In genomic region chr4:163091685-163092034, GRCh38 we compare ENCODE assay signal across 22 cellular contexts.
"Had no signal": no experiment of that assay in that cellular context is flagged by ENCODE, and none has a peak within 500 bp of the region (broad histone marks: within the 10 kb centered on the region; RNA-seq: fewer than 3 reads in every experiment).

No MANE protein-coding gene starts in this region.

- H3K36me3 ChIP-seq: left ventricle myocardium inferior, ovary, suprapubic skin, thoracic aorta, tibial artery, upper lobe of right lung had no signal

- DNase-seq: islet precursor cell; left ventricle myocardium inferior; midbrain; mucosa of descending colon; naive thymus-derived CD4-positive, alpha-beta T cell; ovary; retina; right cardiac atrium; stimulated activated CD4-positive, alpha-beta T cell treated with anti-CD3 and anti-CD28 coated beads, Interleukin-12 subunit alpha, Interleukin-12 subunit beta, amount 100 ng/mL, for 4 hours; stimulated activated CD4-positive, alpha-beta T cell treated with anti-CD3 and anti-CD28 coated beads, Interleukin-15, amount 100 ng/mL, for 24 hours; stimulated activated CD4-positive, alpha-beta T cell treated with anti-CD3 and anti-CD28 coated beads, Interleukin-2, amount 100 ng/mL, for 24 hours; stimulated activated CD4-positive, alpha-beta T cell treated with anti-CD3 and anti-CD28 coated beads, Interleukin-4, amount 100 ng/mL, for 1 hour; stimulated activated naive CD4-positive, alpha-beta T cell; tibial artery; trophoblast cell; upper lobe of right lung had no signal

- ATAC-seq: mucosa of descending colon; naive thymus-derived CD4-positive, alpha-beta T cell; natural killer cell treated with Interleukin-12 subunit alpha and Interleukin-12 subunit beta and Interleukin-15 and Interleukin-18, amount 100 ng/mL, for 72 hours; right cardiac atrium; sciatic nerve; upper lobe of right lung had no signal

- H3K9me3 ChIP-seq: mucosa of descending colon, ovary, suprapubic skin, thoracic aorta, tibial artery, upper lobe of right lung had no signal

- H3K27me3 ChIP-seq: ovary, suprapubic skin, tibial artery, upper lobe of right lung had no signal

- H3K4me1 ChIP-seq: left ventricle myocardium inferior, suprapubic skin, upper lobe of right lung had no signal

- H3K27ac ChIP-seq: left ventricle myocardium inferior, ovary, skin epidermis, suprapubic skin, thoracic aorta, tibial artery, upper lobe of right lung had no signal

- H3K4me3 ChIP-seq: left ventricle myocardium inferior, lung, mucosa of descending colon, ovary, skin epidermis, suprapubic skin, thoracic aorta, tibial artery, upper lobe of right lung had no signal
